In genomic region chr7:26061340-26062239, GRCh38 we compare ENCODE assay signal across 8 cellular contexts.
DNase-seq lines count a peak whose midpoint lies in the region; ATAC-seq, FAIRE-seq and TF ChIP-seq lines count a peak whose summit lies in the region.

No MANE protein-coding gene starts in this region.

- H3K9me3 ChIP-seq in DOHH2 (ENCODE audit: control insufficient read depth, insufficient read depth, low read length) (no peaks in the 10 kb centered on the region), H1 (ENCODE audit: insufficient read depth in 2 of 2, low read depth in 1 of 2, low read length in 1 of 2) (no peaks in the 10 kb centered on the region)
- no peaks in the 10 kb centered on the region for H3K9me3 ChIP-seq in naive thymus-derived CD4-positive, alpha-beta T cell (ENCODE audit: control insufficient read depth in 2 of 3, low read length in 3 of 3)

- peak; percentile 96 for TF ChIP-seq CTCF in DOHH2 (IDR thresholded peaks at IDR 0.05; ENCODE audit: low read depth, low read length, poor library complexity, severe bottlenecking)
- TF ChIP-seq CTCF in H1 (IDR thresholded peaks at IDR 0.05; ENCODE audit: control extremely low read depth in 1 of 3, insufficient read depth in 1 of 3, low read depth in 1 of 3, low read length in 3 of 3): peak; percentile 62 to 90 (median 80)

- ATAC-seq in HG03280 (IDR thresholded peaks at IDR 0.05; ENCODE audit: unreplicated experiment): peak; percentile 65
- ATAC-seq in naive thymus-derived CD4-positive, alpha-beta T cell: peak; percentile 88
- ATAC-seq in stimulated activated naive CD8-positive, alpha-beta T cell treated with anti-CD3 and anti-CD28 coated beads, Interleukin-15, Interleukin-2, amounts not matched to agents 100 U/mL and 50 U/mL, for 24 hours: peak; percentile 68

- POLR2A ChIA-PET in activated CD4-positive, alpha-beta memory T cell treated with anti-CD3 and anti-CD28 coated beads for 36 hours (lab: Charles Lee): no interaction called here
- POLR2A ChIA-PET in H1 (lab: Charles Lee; ENCODE audit: partially characterized antibody): interaction anchor here (1.0 to 1.3 kb wide), 2 partner anchors 127 to 141 kb away, joined by 3 to 4 read pairs; no protein-coding TSS in a partner anchor
- POLR2A ChIA-PET in naive thymus-derived CD4-positive, alpha-beta T cell (lab: Charles Lee): no interaction called here

- no peak overlapping the region for H4K5ac ChIP-seq in H1 (ENCODE audit: insufficient read length, low read depth, low read length)

- H2BK15ac ChIP-seq in H1 (ENCODE audit: low read length): no peak overlapping the region

- no peak overlapping the region for H3K4ac ChIP-seq in H1 (replicated peaks; ENCODE audit: insufficient read length, low read depth, low read length)

- H2AK5ac ChIP-seq in H1 (ENCODE audit: low read depth, low read length): no peak overlapping the region

- H3K36me3 ChIP-seq in DOHH2 (ENCODE audit: control insufficient read depth, low read length) (no peaks in the 10 kb centered on the region), H1 (ENCODE audit: control insufficient read depth in 2 of 4, insufficient read depth in 4 of 4, low read length in 3 of 4) (no peaks in the 10 kb centered on the region)
- no peaks in the 10 kb centered on the region for H3K36me3 ChIP-seq in naive thymus-derived CD4-positive, alpha-beta T cell (ENCODE audit: control insufficient read depth in 2 of 3, insufficient read depth in 3 of 3, low read length in 3 of 3)

- H3K4me3 Mint-ChIP-seq in activated CD4-positive, alpha-beta memory T cell treated with anti-CD3 and anti-CD28 coated beads for 36 hours: no peak overlapping the region
- H3K4me3 Mint-ChIP-seq in naive thymus-derived CD4-positive, alpha-beta T cell: no peak overlapping the region

- no peak overlapping the region for H2BK12ac ChIP-seq in H1 (ENCODE audit: low read depth, low read length)

- H3K4me2 ChIP-seq in DOHH2 (ENCODE audit: low read length): no peak overlapping the region
- no peak overlapping the region for H3K4me2 ChIP-seq in H1 (ENCODE audit: insufficient read depth in 1 of 2, low read depth in 2 of 2, low read length in 2 of 2)

- TF ChIP-seq EP300 in H1 (IDR thresholded peaks at IDR 0.05; ENCODE audit: borderline replicate concordance in 1 of 2, low read depth in 2 of 2, low read length in 2 of 2): no peak

- no peaks in the 10 kb centered on the region for H3F3A ChIP-seq in DOHH2 (ENCODE audit: control insufficient read depth, insufficient read depth)

- H3K79me1 ChIP-seq in H1 (ENCODE audit: low read depth, low read length): no peaks in the 10 kb centered on the region

- no peak overlapping the region for H4K8ac ChIP-seq in H1 (ENCODE audit: extremely low read depth, insufficient read depth, low read length)

- no peaks in the 10 kb centered on the region for H3K9me3 Mint-ChIP-seq in activated CD4-positive, alpha-beta memory T cell treated with anti-CD3 and anti-CD28 coated beads for 36 hours
- H3K9me3 Mint-ChIP-seq in naive thymus-derived CD4-positive, alpha-beta T cell: peaks cover 0 to 2% (median 0%) of the 10 kb centered on the region in 11 donors

- H3K27ac ChIP-seq in DOHH2 (ENCODE audit: low read depth, low read length): no peak overlapping the region
- no peak overlapping the region for H3K27ac ChIP-seq in H1 (ENCODE audit: low read depth, low read length)
- H3K27ac ChIP-seq in naive thymus-derived CD4-positive, alpha-beta T cell (ENCODE audit: low read depth, low read length): no peak overlapping the region

- H3K4me1 ChIP-seq in DOHH2 (ENCODE audit: control insufficient read depth, low read length): 0 out of 2 replicates have a peak, but pooled peaks cover 3% of the 10 kb centered on the region
- H3K4me1 ChIP-seq in H1 (replicated peaks in 1 of 4; ENCODE audit: control insufficient read depth in 3 of 4, insufficient read depth in 4 of 4, low read length in 3 of 4): peaks cover 0 to 3% (median 2%) of the 10 kb centered on the region in 4 experiments; a peak in 3 of 7 replicates
- no peaks in the 10 kb centered on the region for H3K4me1 ChIP-seq in naive thymus-derived CD4-positive, alpha-beta T cell (ENCODE audit: control insufficient read depth in 2 of 2, insufficient read depth in 2 of 2, low read length in 2 of 2)

- H3K27me3 Mint-ChIP-seq in activated CD4-positive, alpha-beta memory T cell treated with anti-CD3 and anti-CD28 coated beads for 36 hours: peaks cover 17% of the 10 kb centered on the region
- H3K27me3 Mint-ChIP-seq in naive thymus-derived CD4-positive, alpha-beta T cell: peaks cover 5 to 35% (median 16%) of the 10 kb centered on the region in 5 donors

- no peaks in the 10 kb centered on the region for H3K23me2 ChIP-seq in H1 (ENCODE audit: low read depth, low read length)

- no peak overlapping the region for H3K23ac ChIP-seq in H1 (ENCODE audit: insufficient read length)

- TF ChIP-seq POLR2A in H1 (IDR thresholded peaks at IDR 0.05; ENCODE audit: control extremely low read depth in 1 of 2, low read depth in 2 of 2, low read length in 2 of 2): no peak

- H3K27me3 ChIP-seq in DOHH2 (ENCODE audit: control insufficient read depth, low read length) (peaks cover 39% of the 10 kb centered on the region), H1 (replicated peaks in 1 of 4; ENCODE audit: control insufficient read depth in 3 of 4, extremely low read depth in 1 of 4, insufficient read depth in 3 of 4, low read length in 3 of 4) (no peaks in the 10 kb centered on the region)
- H3K27me3 ChIP-seq in naive thymus-derived CD4-positive, alpha-beta T cell (ENCODE audit: control insufficient read depth in 2 of 2, insufficient read depth in 2 of 2, low read length in 2 of 2): no peaks in the 10 kb centered on the region

- 72% methylated on average over 18 of the region's 18 CpGs; no CpG with 5 or more reads in 1 of the 2 experiments for WGBS in H1 (ENCODE audit: extremely low coverage in 1 of 2, insufficient coverage in 1 of 2, insufficient read length in 1 of 2, insufficient replicate concordance in 2 of 2, low coverage in 1 of 2, low lambda C conversion rate in 2 of 2, missing lambda C conversion rate in 1 of 2), 2 experiments

- no peak overlapping the region for H3K14ac ChIP-seq in H1 (ENCODE audit: insufficient read length)

- no peak overlapping the region for H2BK120ac ChIP-seq in H1 (replicated peaks; ENCODE audit: low read depth, low read length)

- no peak overlapping the region for H2BK5ac ChIP-seq in H1 (ENCODE audit: low read depth, low read length)

- no peak overlapping the region for H3K27ac Mint-ChIP-seq in activated CD4-positive, alpha-beta memory T cell treated with anti-CD3 and anti-CD28 coated beads for 36 hours
- H3K27ac Mint-ChIP-seq in naive thymus-derived CD4-positive, alpha-beta T cell: no peak overlapping the region

- no peak overlapping the region for H4K91ac ChIP-seq in H1 (replicated peaks; ENCODE audit: insufficient read length, low read length)

- H3K4me3 ChIP-seq in DOHH2 (ENCODE audit: low read length) (no peak overlapping the region), H1 (ENCODE audit: extremely low read depth in 1 of 4, insufficient read depth in 2 of 4, low read depth in 3 of 4, low read length in 4 of 4) (no peak overlapping the region)
- H3K4me3 ChIP-seq in naive thymus-derived CD4-positive, alpha-beta T cell (ENCODE audit: low read length): no peak overlapping the region

- no peaks in the 10 kb centered on the region for H3K79me2 ChIP-seq in DOHH2 (ENCODE audit: control insufficient read depth, low read length)
- no peaks in the 10 kb centered on the region for H3K79me2 ChIP-seq in H1 (ENCODE audit: control insufficient read depth in 1 of 2, insufficient read depth in 2 of 2, low read length in 2 of 2)

- no peaks in the 10 kb centered on the region for H3K9me2 ChIP-seq in DOHH2 (replicated peaks; ENCODE audit: control insufficient read depth, low read length)

- intact Hi-C loops in activated CD4-positive, alpha-beta memory T cell treated with anti-CD3 and anti-CD28 coated beads for 36 hours (cut with micrococcal nuclease): loop anchor here (1.0 to 5.0 kb wide), 2 partner anchors 94 to 168 kb away; no protein-coding TSS in a partner anchor
- intact Hi-C loops in naive thymus-derived CD4-positive, alpha-beta T cell (cut with micrococcal nuclease): loop anchor here (1.0 to 5.0 kb wide), 6 partner anchors 110 to 799 kb away; no protein-coding TSS in a partner anchor

- peaks cover 5% of the 10 kb centered on the region for H3K4me1 Mint-ChIP-seq in activated CD4-positive, alpha-beta memory T cell treated with anti-CD3 and anti-CD28 coated beads for 36 hours (ENCODE audit: low read depth)
- peaks cover 0 to 13% (median 0%) of the 10 kb centered on the region in 7 donors for H3K4me1 Mint-ChIP-seq in naive thymus-derived CD4-positive, alpha-beta T cell

- DNase-seq in NCI-H69 (lab: John Stamatoyannopoulos, UW) (peak; percentile 94), H1 (ENCODE audit: low read depth in 1 of 2, low spot score in 2 of 2) (peak; percentile 53 to 87), epidermal melanocyte (ENCODE audit: insufficient read length, low spot score) (no peak)
- peak; percentile 82 for DNase-seq in activated CD4-positive, alpha-beta memory T cell treated with anti-CD3 and anti-CD28 coated beads for 36 hours
- DNase-seq in naive thymus-derived CD4-positive, alpha-beta T cell: peak; percentile 37 to 71 (median 59)
- peak; percentile 78 for DNase-seq in stimulated activated naive CD8-positive, alpha-beta T cell treated with anti-CD3 and anti-CD28 coated beads, Interleukin-15, Interleukin-2, amounts not matched to agents 100 U/mL and 50 U/mL, for 24 hours

- peak; percentile 93 for FAIRE-seq in H1 (lab: Jason Lieb, UNC)

- H3K36me3 Mint-ChIP-seq in activated CD4-positive, alpha-beta memory T cell treated with anti-CD3 and anti-CD28 coated beads for 36 hours: no peaks in the 10 kb centered on the region
- H3K36me3 Mint-ChIP-seq in naive thymus-derived CD4-positive, alpha-beta T cell: peaks cover 0 to 8% (median 0%) of the 10 kb centered on the region in 5 donors

- no peaks in the 10 kb centered on the region for H4K20me1 ChIP-seq in DOHH2 (ENCODE audit: control insufficient read depth, insufficient read depth, low read depth, low read length)
- no peaks in the 10 kb centered on the region for H4K20me1 ChIP-seq in H1 (replicated peaks in 1 of 2; ENCODE audit: control insufficient read depth in 1 of 2, insufficient read depth in 2 of 2, low read length in 2 of 2)

- TF ChIP-seq RAD21 in H1 (IDR thresholded peaks at IDR 0.05 in 1 of 2, conservative IDR thresholded peaks at IDR 0.05 in 1 of 2; ENCODE audit: low read depth in 2 of 2, low read length in 2 of 2): peak; percentile 76 to 87

- no peak overlapping the region for H2BK20ac ChIP-seq in H1 (ENCODE audit: low read length)

- H3K9ac ChIP-seq in H1 (replicated peaks in 1 of 4; ENCODE audit: extremely low read depth in 1 of 4, low read depth in 3 of 4, low read length in 3 of 4): no peak overlapping the region

- CTCF ChIA-PET in activated CD4-positive, alpha-beta memory T cell treated with anti-CD3 and anti-CD28 coated beads for 36 hours (lab: Charles Lee): interaction anchor here (0.8 to 6.1 kb wide), 7 partner anchors 12 to 303 kb away, joined by 3 to 100 read pairs (median 6); no protein-coding TSS in a partner anchor
- CTCF ChIA-PET in H1 (lab: Charles Lee; ENCODE audit: partially characterized antibody): interaction anchor here (0.6 to 2.6 kb wide), 18 partner anchors 9 to 1250 kb away, joined by 3 to 10 read pairs (median 4); no protein-coding TSS in a partner anchor
- CTCF ChIA-PET in naive thymus-derived CD4-positive, alpha-beta T cell (lab: Charles Lee): interaction anchor here (0.6 to 2.6 kb wide), 4 partner anchors 169 to 1079 kb away, joined by 3 to 31 read pairs (median 6); no protein-coding TSS in a partner anchor

- no peak overlapping the region for H3K56ac ChIP-seq in H1 (replicated peaks; ENCODE audit: insufficient read length, low read depth, low read length)

- no peak overlapping the region for H2AFZ ChIP-seq in H1 (ENCODE audit: low read length)

- no peak overlapping the region for H3K18ac ChIP-seq in H1 (ENCODE audit: extremely low read depth, low read length)
